In the genomic region with DNA sequence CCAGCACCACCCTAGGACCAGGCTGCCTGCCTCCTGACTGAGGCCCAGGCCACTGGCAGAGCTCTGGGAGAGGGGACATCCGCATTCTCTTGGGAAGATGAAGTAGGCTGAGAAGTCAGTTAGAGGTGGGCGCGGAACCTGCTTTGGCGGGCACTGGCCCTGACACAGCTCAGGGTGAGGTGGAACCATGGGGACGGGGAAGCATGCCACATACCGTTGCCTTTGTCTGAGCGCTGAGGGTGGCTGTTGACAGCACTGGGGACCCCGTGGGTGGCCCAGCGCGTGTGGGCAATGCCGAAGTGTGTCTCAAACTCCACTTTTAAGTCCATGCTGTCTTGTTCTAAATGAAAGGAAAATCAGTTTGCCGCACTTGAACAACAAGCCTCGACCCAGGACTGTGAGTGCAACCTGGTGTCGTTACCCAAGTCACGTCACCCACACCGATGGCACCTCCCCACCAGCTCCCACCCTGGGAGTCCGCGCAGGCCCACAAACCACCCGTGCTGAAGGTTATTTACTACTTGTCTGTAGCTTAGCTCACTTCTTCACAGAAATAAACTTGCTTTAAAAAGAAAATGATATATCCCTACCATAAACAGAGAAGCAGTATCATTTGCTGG, we compare ENCODE assay signal across 20 cellular contexts.
"Had no signal": no experiment of that assay in that cellular context is flagged by ENCODE, and none has a peak within 500 bp of the region (broad histone marks: within the 10 kb centered on the region; RNA-seq: fewer than 3 reads in every experiment).

No MANE protein-coding gene starts in this region.

- DNase-seq: esophagus squamous epithelium; foreskin fibroblast; immature natural killer cell; mammary epithelial cell; naive thymus-derived CD8-positive, alpha-beta T cell; nucleus accumbens; psoas muscle; retina; right lobe of liver; stimulated activated CD4-positive, alpha-beta T cell treated with anti-CD3 and anti-CD28 coated beads, Interleukin-2, amount 100 ng/mL, for 24 hours; stimulated activated CD4-positive, alpha-beta T cell treated with anti-CD3 and anti-CD28 coated beads, Interleukin-4, amount 100 ng/mL, for 4 hours; stimulated activated naive B cell treated with anti-CD40 and anti-IgM and Interleukin-4, amounts not matched to agents 10 μg/mL and 1 μg/mL and 100 μg/mL, for 72 hours; stomach; transverse colon had no signal

- H3K4me1 ChIP-seq: psoas muscle, right lobe of liver, transverse colon had no signal

- H3K27ac ChIP-seq: esophagus squamous epithelium, gastroesophageal sphincter, pancreas, psoas muscle, right lobe of liver, stomach, thoracic aorta, transverse colon had no signal

- H3K27ac Mint-ChIP-seq: dendritic cell treated with granulocyte-macrophage colony-stimulating factor and Interleukin-4, amounts not matched to agents 40 ng/mL and 50 ng/mL, for 4 days; immature natural killer cell; naive thymus-derived CD8-positive, alpha-beta T cell; stimulated activated naive B cell treated with anti-CD40 and anti-IgM and Interleukin-4, amounts not matched to agents 10 μg/mL and 1 μg/mL and 100 μg/mL, for 72 hours had no signal

- H3K9me3 ChIP-seq: esophagus squamous epithelium, gastroesophageal sphincter, mucosa of descending colon, pancreas, psoas muscle, right lobe of liver, stomach, thoracic aorta, transverse colon had no signal

- H3K36me3 Mint-ChIP-seq: immature natural killer cell; naive thymus-derived CD8-positive, alpha-beta T cell; stimulated activated naive B cell treated with anti-CD40 and anti-IgM and Interleukin-4, amounts not matched to agents 10 μg/mL and 1 μg/mL and 100 μg/mL, for 72 hours had no signal

- H3K27me3 ChIP-seq: gastroesophageal sphincter, pancreas, right lobe of liver had no signal

- H3K4me1 Mint-ChIP-seq: immature natural killer cell; stimulated activated naive B cell treated with anti-CD40 and anti-IgM and Interleukin-4, amounts not matched to agents 10 μg/mL and 1 μg/mL and 100 μg/mL, for 72 hours had no signal

- H3K36me3 ChIP-seq: pancreas, right lobe of liver, thoracic aorta, transverse colon had no signal

- ATAC-seq: gastroesophageal sphincter; left colon; mucosa of descending colon; naive thymus-derived CD8-positive, alpha-beta T cell; psoas muscle; right lobe of liver; stimulated activated naive B cell treated with anti-CD40 and anti-IgM and Interleukin-4, amounts not matched to agents 10 μg/mL and 1 μg/mL and 100 μg/mL, for 72 hours had no signal

- H3K4me3 ChIP-seq: esophagus squamous epithelium, gastroesophageal sphincter, mucosa of descending colon, pancreas, psoas muscle, right lobe of liver, stomach, thoracic aorta, transverse colon had no signal

- H3K9me3 Mint-ChIP-seq: dendritic cell treated with granulocyte-macrophage colony-stimulating factor and Interleukin-4, amounts not matched to agents 40 ng/mL and 50 ng/mL, for 4 days; immature natural killer cell; naive thymus-derived CD8-positive, alpha-beta T cell; stimulated activated naive B cell treated with anti-CD40 and anti-IgM and Interleukin-4, amounts not matched to agents 10 μg/mL and 1 μg/mL and 100 μg/mL, for 72 hours had no signal

- H3K4me3 Mint-ChIP-seq: dendritic cell treated with granulocyte-macrophage colony-stimulating factor and Interleukin-4, amounts not matched to agents 40 ng/mL and 50 ng/mL, for 4 days; immature natural killer cell; naive thymus-derived CD8-positive, alpha-beta T cell; stimulated activated naive B cell treated with anti-CD40 and anti-IgM and Interleukin-4, amounts not matched to agents 10 μg/mL and 1 μg/mL and 100 μg/mL, for 72 hours had no signal
